ENCODE assay signal across 8 cellular contexts in genomic region chr5:115815006-115815692, GRCh38. TPM values are rescaled to one million over a fixed set of nuclear protein-coding genes. Genes with fewer than 3 reads are reported as not detected.
A peak's percentile ranks its signal among the peaks of the same experiment; 100 is the strongest.
DNase-seq lines count a peak whose midpoint lies in the region; ATAC-seq and TF ChIP-seq lines count a peak whose summit lies in the region.

No MANE protein-coding gene starts in this region.

- H3K4me1 ChIP-seq in ES-I3 (ENCODE audit: insufficient read depth, low read length) = no peaks in the 10 kb centered on the region
- peaks cover 14% of the 10 kb centered on the region for H3K4me1 ChIP-seq in SJSA1 (replicated peaks)
- no peaks in the 10 kb centered on the region for H3K4me1 ChIP-seq in prostate gland (replicated peaks)

- peak overlapping the region; percentile 45 for H3K4me3 ChIP-seq in SJSA1
- H3K4me3 ChIP-seq in fibroblast of the aortic adventitia (ENCODE audit: low read depth, low read length) = peak overlapping the region; percentile 74
- H3K4me3 ChIP-seq in prostate gland = peak overlapping the region; percentile 34 to 49

- ATAC-seq in GM19395 (IDR thresholded peaks at IDR 0.05; ENCODE audit: unreplicated experiment) (no peak), HG02623 (IDR thresholded peaks at IDR 0.05; ENCODE audit: unreplicated experiment) (no peak)

- 29% methylated on average over 21 of the region's 21 CpGs for WGBS in prostate gland

- H3K36me3 ChIP-seq in ES-I3 (ENCODE audit: insufficient read depth, low read length) (no peaks in the 10 kb centered on the region), SJSA1 (no peaks in the 10 kb centered on the region), prostate gland (no peaks in the 10 kb centered on the region)

- H3K9me3 ChIP-seq in ES-I3 (ENCODE audit: control insufficient read depth, insufficient read depth, low read length) (no peaks in the 10 kb centered on the region), SJSA1 (replicated peaks) (no peaks in the 10 kb centered on the region), prostate gland (no peaks in the 10 kb centered on the region)

- TF ChIP-seq CTCF in fibroblast of the aortic adventitia (IDR thresholded peaks at IDR 0.05; ENCODE audit: insufficient read depth, low read length) (peak; percentile 19), prostate gland (IDR thresholded peaks at IDR 0.05) (no peak)

- DNase-seq in SJSA1 (ENCODE audit: low read depth in 1 of 2, low spot score in 2 of 2) (no peak), fibroblast of the aortic adventitia (ENCODE audit: low read depth) (peak; percentile 57), prostate gland (ENCODE audit: low spot score) (no peak), NCI-H128 (lab: John Stamatoyannopoulos, UW; ENCODE audit: unreplicated experiment) (no peak)
- DNase-seq in activated CD4-positive, CD25-positive, alpha-beta regulatory T cell (lab: John Stamatoyannopoulos, UW) = no peak

- TF ChIP-seq POLR2A in prostate gland (IDR thresholded peaks at IDR 0.05) = no peak

- H3K27ac ChIP-seq in SJSA1 (no peak overlapping the region), prostate gland (no peak overlapping the region)

- intact Hi-C loops in prostate gland (cut with DNase I) = no loop called here

- peak overlapping the region; percentile 88 for H3K9ac ChIP-seq in ES-I3 (ENCODE audit: low read depth, low read length)

- H3K27me3 ChIP-seq in SJSA1 (replicated peaks) = peaks cover 39% of the 10 kb centered on the region
- H3K27me3 ChIP-seq in prostate gland (replicated peaks; ENCODE audit: insufficient read depth) = no peaks in the 10 kb centered on the region

RNA-seq across cellular contexts. Expression of gene CDO1, which starts 1.3 kb away (rescaled TPM):
- total RNA-seq in SJSA1 (2014; rRNA removed; shearing (Covaris generic)) = 6.8 TPM in 2 replicates
- total RNA-seq in fibroblast of the aortic adventitia (ENCODE audit: low replicate concordance) (7.0 and 24.8 TPM in 2 replicates), prostate gland (10 to 100 TPM; 20.0 to 29.8 TPM)

RNA-seq across cellular contexts. Expression of gene ATG12, which starts 26.2 kb away (rescaled TPM):
- total RNA-seq in SJSA1 (2014; rRNA removed; shearing (Covaris generic)) = 174 and 179 TPM in 2 replicates
- total RNA-seq in fibroblast of the aortic adventitia (ENCODE audit: low replicate concordance) = 88.2 and 105 TPM in 2 replicates
- total RNA-seq in prostate gland = 10 to 100 TPM; 29.6 to 67.6 TPM

RNA-seq across cellular contexts. Expression of gene AP3S1, which starts 26.6 kb away (rescaled TPM):
- 140 and 316 TPM in 2 replicates for total RNA-seq in SJSA1 (2014; rRNA removed; shearing (Covaris generic))
- total RNA-seq in fibroblast of the aortic adventitia (ENCODE audit: low replicate concordance) (109 and 237 TPM in 2 replicates), prostate gland (100 to 1,000 TPM in 1 of 2 donors, 10 to 100 TPM in 1; 32.0 to 163 TPM)
